17 cellular contexts compared by ENCODE assay signal in the genomic region with DNA sequence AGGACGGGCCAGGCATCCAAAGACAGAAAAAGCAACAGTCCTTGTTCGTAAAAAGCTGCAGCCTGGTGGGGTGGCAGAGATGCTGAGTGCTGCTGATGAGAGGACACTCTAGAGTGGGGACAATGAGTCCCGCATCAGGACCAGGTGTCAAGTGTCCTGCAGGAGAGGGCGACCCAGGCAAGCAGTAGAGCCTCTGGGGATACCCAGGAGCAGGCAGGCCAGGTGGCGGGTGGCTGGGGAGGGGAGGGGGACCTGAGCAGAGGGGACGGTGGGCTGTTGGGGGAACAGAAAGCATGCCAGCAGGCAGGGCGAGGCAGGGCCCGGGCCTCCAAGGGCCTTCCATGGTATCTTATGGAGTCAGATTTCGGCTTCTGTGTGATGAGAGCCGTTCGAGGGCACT.
"Had no signal": no experiment of that assay in that cellular context is flagged by ENCODE, and none has a peak within 500 bp of the region (broad histone marks: within the 10 kb centered on the region; RNA-seq: fewer than 3 reads in every experiment).

No MANE protein-coding gene starts in this region.

- H3K27me3 ChIP-seq: foreskin keratinocyte, ovary, right atrium auricular region, sigmoid colon, stomach, transverse colon had no signal

- H3K27ac Mint-ChIP-seq: naive thymus-derived CD4-positive, alpha-beta T cell; nephron progenitor cell had no signal

- H3K4me1 ChIP-seq: right atrium auricular region had no signal

- H3K4me3 ChIP-seq: ovary, right atrium auricular region, sigmoid colon, skin epidermis, stomach, thoracic aorta, transverse colon had no signal

- ATAC-seq: foreskin keratinocyte; left colon; left ventricle myocardium superior; naive thymus-derived CD4-positive, alpha-beta T cell had no signal

- H3K27ac ChIP-seq: foreskin keratinocyte, ovary, right atrium auricular region, sigmoid colon, skin epidermis, stomach, thoracic aorta, transverse colon had no signal

- H3K36me3 ChIP-seq: ovary, right atrium auricular region, sigmoid colon, stomach, thoracic aorta, transverse colon had no signal

- H3K4me3 Mint-ChIP-seq: naive thymus-derived CD4-positive, alpha-beta T cell; nephron progenitor cell had no signal

- DNase-seq: dermis blood vessel endothelial cell; erythroblast; foreskin keratinocyte; left colon; left ventricle myocardium superior; mesendoderm; naive thymus-derived CD4-positive, alpha-beta T cell; nephron progenitor cell; ovary; sigmoid colon; stimulated activated naive CD4-positive, alpha-beta T cell; stomach; substantia nigra; transverse colon had no signal

- H3K9me3 ChIP-seq: ovary, right atrium auricular region, sigmoid colon, stomach, thoracic aorta, transverse colon had no signal

- H3K4me1 Mint-ChIP-seq: naive thymus-derived CD4-positive, alpha-beta T cell had no signal
